Comparison of ENCODE assay signal across 8 cellular contexts in genomic region chr7:141785711-141786552, GRCh38. TPM values are rescaled to one million over a fixed set of nuclear protein-coding genes. Genes with fewer than 3 reads are reported as not detected.
DNase-seq lines count a peak whose midpoint lies in the region; ATAC-seq, FAIRE-seq and TF ChIP-seq lines count a peak whose summit lies in the region.

No MANE protein-coding gene starts in this region.

- intact Hi-C loops in endothelial cell of umbilical vein (cut with micrococcal nuclease) = loop anchor here (1.0 to 10.0 kb wide), 5 partner anchors 31 to 769 kb away; partner anchors contain the start of gene AGK

- H3K27ac ChIP-seq in endothelial cell of umbilical vein (ENCODE audit: insufficient read depth, low read depth, low read length) = no peak overlapping the region

- no peak for TF ChIP-seq POLR2A in NB4 (IDR thresholded peaks at IDR 0.05; ENCODE audit: extremely low read depth, insufficient read length)
- TF ChIP-seq POLR2A in endothelial cell of umbilical vein (IDR thresholded peaks at IDR 0.05; ENCODE audit: low read depth, low read length) = no peak

- dilution Hi-C loops in endothelial cell of umbilical vein (cut with MboI; ENCODE audit: extremely low pct_ligation_motif_present, low sequenced_read_pairs) = no loop called here

- CTCF ChIA-PET in endothelial cell of umbilical vein (lab: Charles Lee) = interaction anchor here (0.6 to 3.4 kb wide), 45 partner anchors 8 to 1751 kb away, joined by 3 to 58 read pairs (median 4); partner anchors contain the start of genes SSBP1 and TAS2R4

- H3K27me3 ChIP-seq in HAP-1 (ENCODE audit: low read depth) (no peaks in the 10 kb centered on the region), endothelial cell of umbilical vein (ENCODE audit: control insufficient read depth in 2 of 2, insufficient read depth in 2 of 2, low read length in 2 of 2) (no peaks in the 10 kb centered on the region)

- TF ChIP-seq CTCF in NB4 (IDR thresholded peaks at IDR 0.05; ENCODE audit: low read depth, low read length) (peak; percentile 93), endothelial cell of umbilical vein (IDR thresholded peaks at IDR 0.05; ENCODE audit: extremely low read depth in 1 of 2, insufficient read depth in 1 of 2, low read depth in 1 of 2, low read length in 2 of 2) (peak; percentile 66 to 72)

- peak; percentile 77 for FAIRE-seq in endothelial cell of umbilical vein (lab: Jason Lieb, UNC)

- in situ Hi-C loops in HAP-1 (cut with MboI; ENCODE audit: low sequenced_read_pairs) = no loop called here

- POLR2A ChIA-PET in endothelial cell of umbilical vein (lab: Charles Lee) = no interaction called here

- no peak overlapping the region for H3K9ac ChIP-seq in endothelial cell of umbilical vein (replicated peaks; ENCODE audit: extremely low read depth, insufficient read depth, low read length)

- H3K4me3 ChIP-seq in HAP-1 (no peak overlapping the region), NB4 (ENCODE audit: low read depth, low read length) (no peak overlapping the region), endothelial cell of umbilical vein (replicated peaks in 1 of 3; ENCODE audit: insufficient read depth in 1 of 3, low read depth in 1 of 3, low read length in 3 of 3) (no peak overlapping the region)

- H3K9me1 ChIP-seq in endothelial cell of umbilical vein (replicated peaks; ENCODE audit: control insufficient read depth, extremely low read depth, insufficient read depth, low read length) = no peaks in the 10 kb centered on the region

- no TSS peak for BruUV-seq in endothelial cell of umbilical vein (replicated peaks; lab: Mats Ljungman, UMichigan)

- peak; percentile 22 for DNase-seq in stimulated activated CD4-positive, alpha-beta T cell treated with anti-CD3 and anti-CD28 coated beads, Interleukin-15, amount 100 ng/mL, for 24 hours
- no peak for DNase-seq in stimulated activated CD4-positive, alpha-beta T cell treated with anti-CD3 and anti-CD28 coated beads, Interleukin-4, amount 100 ng/mL, for 1 hour
- DNase-seq in HAP-1 (ENCODE audit: low spot score in 2 of 2) (peak; percentile 35 to 53), NB4 (ENCODE audit: low read depth) (peak; percentile 79), endothelial cell of umbilical vein (ENCODE audit: low read depth, low spot score) (peak; percentile 71), myocyte (ENCODE audit: low read depth) (peak; percentile 71), occipital lobe (lab: John Stamatoyannopoulos, UW) (no peak)

- no peaks in the 10 kb centered on the region for H3K9me3 ChIP-seq in HAP-1
- no peaks in the 10 kb centered on the region for H3K9me3 ChIP-seq in endothelial cell of umbilical vein (replicated peaks; ENCODE audit: control insufficient read depth, insufficient read depth, low read length)

- ATAC-seq in SK-N-SH treated with all-trans-retinoic acid at 6 μM for 48 hours = peak; percentile 95

- H3K79me2 ChIP-seq in endothelial cell of umbilical vein (ENCODE audit: control insufficient read depth, insufficient read depth, low read length) = no peaks in the 10 kb centered on the region

- H3K4me1 ChIP-seq in HAP-1 = no peaks in the 10 kb centered on the region
- H3K4me1 ChIP-seq in endothelial cell of umbilical vein (ENCODE audit: control insufficient read depth, extremely low read depth, insufficient read depth, low read length) = peaks cover 21% of the 10 kb centered on the region

- H4K20me1 ChIP-seq in endothelial cell of umbilical vein (replicated peaks; ENCODE audit: control insufficient read depth, extremely low read depth, insufficient read depth, low read length) = no peaks in the 10 kb centered on the region

- no peak overlapping the region for H3K4me2 ChIP-seq in endothelial cell of umbilical vein (ENCODE audit: insufficient read depth, low read length)

- no peaks in the 10 kb centered on the region for H3K36me3 ChIP-seq in HAP-1 (replicated peaks)
- peaks cover 0 to 4% of the 10 kb centered on the region in 2 experiments for H3K36me3 ChIP-seq in endothelial cell of umbilical vein (ENCODE audit: control insufficient read depth in 2 of 2, extremely low read depth in 1 of 2, insufficient read depth in 2 of 2, low read length in 2 of 2)

- no peak overlapping the region for H2AFZ ChIP-seq in endothelial cell of umbilical vein (ENCODE audit: low read depth, low read length)

TF ChIP-seq in endothelial cell of umbilical vein, 7 proteins besides CTCF, POLR2A, EP300 and RAD21:
- no peak for TF ChIP-seq POLR2AphosphoS5 (IDR thresholded peaks at IDR 0.05; ENCODE audit: insufficient read depth, low read depth, low read length)
- TF ChIP-seq JUN (IDR thresholded peaks at IDR 0.05; ENCODE audit: borderline replicate concordance, insufficient read depth, insufficient read length, low read depth) = no peak
- no peak for TF ChIP-seq FOS (IDR thresholded peaks at IDR 0.05; ENCODE audit: borderline replicate concordance, insufficient read depth, low read length)
- no peak for TF ChIP-seq EZH2 (IDR thresholded peaks at IDR 0.05; ENCODE audit: borderline replicate concordance, low read depth, low read length, severe bottlenecking)
- no peak for TF ChIP-seq MYC (IDR thresholded peaks at IDR 0.05; ENCODE audit: low read depth, low read length)
- TF ChIP-seq MAX (IDR thresholded peaks at IDR 0.05; ENCODE audit: insufficient read depth, insufficient read length) = no peak
- no peak for TF ChIP-seq GATA2 (IDR thresholded peaks at IDR 0.05; ENCODE audit: insufficient read depth, insufficient read length, low read depth, low read length)

RNA-seq across cellular contexts. Expression of gene TAS2R5, which starts 4.1 kb away (rescaled TPM):
- 0.85 and 2.0 TPM in 2 replicates for total RNA-seq in endothelial cell of umbilical vein
- polyA plus RNA-seq in endothelial cell of umbilical vein = 1.3 and 1.6 TPM in 2 replicates
- polyA plus RNA-seq in endothelial cell of umbilical vein (2011; cell fraction: cytosol; rRNA removed) = 0.14 and 0.27 TPM in 2 replicates
- polyA plus RNA-seq in endothelial cell of umbilical vein (2011; cell fraction: nucleus; rRNA removed) = 5.3 and 5.9 TPM in 2 replicates
- 0.25 and 0.75 TPM in 2 replicates for polyA plus RNA-seq in endothelial cell of umbilical vein (2012)
- 3.1 and 3.8 TPM in 2 replicates for polyA minus RNA-seq in endothelial cell of umbilical vein
- not detected for polyA minus RNA-seq in endothelial cell of umbilical vein (2011; cell fraction: cytosol; rRNA and poly(A)+ RNA removed)
- polyA minus RNA-seq in endothelial cell of umbilical vein (2011; cell fraction: nucleus; rRNA and poly(A)+ RNA removed) = 1.2 and 3.3 TPM in 2 replicates
- total RNA-seq in myocyte = 0.52 and 0.56 TPM in 2 replicates
- 0.53 TPM for polyA plus RNA-seq in myocyte (2012)
- 3.4 TPM for total RNA-seq in occipital lobe

RNA-seq across cellular contexts. Expression of gene TAS2R4, which starts 9.5 kb away (rescaled TPM):
- total RNA-seq in endothelial cell of umbilical vein = 0.88 and 1.4 TPM in 2 replicates
- polyA plus RNA-seq in endothelial cell of umbilical vein = 0.18 and 0.30 TPM in 2 replicates
- polyA plus RNA-seq in endothelial cell of umbilical vein (2011; cell fraction: cytosol; rRNA removed) = not detected in 2 replicates
- polyA plus RNA-seq in endothelial cell of umbilical vein (2011; cell fraction: nucleus; rRNA removed) = 1.2 and 1.6 TPM in 2 replicates
- 0.08 and 0.17 TPM in 2 replicates for polyA plus RNA-seq in endothelial cell of umbilical vein (2012)
- polyA minus RNA-seq in endothelial cell of umbilical vein = 2.5 and 3.2 TPM in 2 replicates
- not detected for polyA minus RNA-seq in endothelial cell of umbilical vein (2011; cell fraction: cytosol; rRNA and poly(A)+ RNA removed)
- polyA minus RNA-seq in endothelial cell of umbilical vein (2011; cell fraction: nucleus; rRNA and poly(A)+ RNA removed) = 4.5 and 5.9 TPM in 2 replicates
- 0.40 and 0.68 TPM in 2 replicates for total RNA-seq in myocyte
- polyA plus RNA-seq in myocyte (2012) = 0.34 TPM
- total RNA-seq in occipital lobe = 4.5 TPM

RNA-seq across cellular contexts. Expression of gene TAS2R3, which starts 22.0 kb away (rescaled TPM):
- total RNA-seq in endothelial cell of umbilical vein = 1.3 and 2.0 TPM in 2 replicates
- 0.08 TPM in 2 replicates for polyA plus RNA-seq in endothelial cell of umbilical vein
- polyA plus RNA-seq in endothelial cell of umbilical vein (2011; cell fraction: cytosol; rRNA removed) = not detected in 2 replicates
- polyA plus RNA-seq in endothelial cell of umbilical vein (2011; cell fraction: nucleus; rRNA removed) = 1.1 and 1.5 TPM in 2 replicates
- 0.16 TPM in 1 of 2 replicates, not detected in the other for polyA plus RNA-seq in endothelial cell of umbilical vein (2012)
- polyA minus RNA-seq in endothelial cell of umbilical vein = 3.6 and 5.1 TPM in 2 replicates
- polyA minus RNA-seq in endothelial cell of umbilical vein (2011; cell fraction: cytosol; rRNA and poly(A)+ RNA removed) = not detected
- polyA minus RNA-seq in endothelial cell of umbilical vein (2011; cell fraction: nucleus; rRNA and poly(A)+ RNA removed) = 6.5 and 10.0 TPM in 2 replicates
- 0.78 TPM in 1 of 2 replicates, not detected in the other for total RNA-seq in myocyte
- 0.25 TPM for polyA plus RNA-seq in myocyte (2012)
- 2.5 TPM for total RNA-seq in occipital lobe

RNA-seq across cellular contexts. Expression of gene SSBP1, which starts 47.8 kb away (rescaled TPM):
- total RNA-seq in endothelial cell of umbilical vein (164 and 169 TPM in 2 replicates), myocyte (182 and 193 TPM in 2 replicates), occipital lobe (79.9 TPM)
- polyA plus RNA-seq in endothelial cell of umbilical vein = 60.0 and 77.9 TPM in 2 replicates
- 130 and 154 TPM in 2 replicates for polyA plus RNA-seq in endothelial cell of umbilical vein (2011; cell fraction: cytosol; rRNA removed)
- 95.0 and 131 TPM in 2 replicates for polyA plus RNA-seq in endothelial cell of umbilical vein (2011; cell fraction: nucleus; rRNA removed)
- polyA plus RNA-seq in endothelial cell of umbilical vein (2012) = 269 and 323 TPM in 2 replicates
- 45.0 and 52.1 TPM in 2 replicates for polyA minus RNA-seq in endothelial cell of umbilical vein
- 43.4 TPM for polyA minus RNA-seq in endothelial cell of umbilical vein (2011; cell fraction: cytosol; rRNA and poly(A)+ RNA removed)
- 67.2 and 95.0 TPM in 2 replicates for polyA minus RNA-seq in endothelial cell of umbilical vein (2011; cell fraction: nucleus; rRNA and poly(A)+ RNA removed)
- polyA plus RNA-seq in myocyte (2012) = 190 TPM

RNA-seq across cellular contexts. Expression of gene PRSS37, which starts 55.4 kb away (rescaled TPM):
- not detected in 2 replicates for total RNA-seq in endothelial cell of umbilical vein
- not detected in 2 replicates for polyA plus RNA-seq in endothelial cell of umbilical vein
- polyA plus RNA-seq in endothelial cell of umbilical vein (2011; cell fraction: cytosol; rRNA removed) = not detected in 2 replicates
- not detected in 2 replicates for polyA plus RNA-seq in endothelial cell of umbilical vein (2011; cell fraction: nucleus; rRNA removed)
- polyA plus RNA-seq in endothelial cell of umbilical vein (2012) = not detected in 2 replicates
- not detected in 2 replicates for polyA minus RNA-seq in endothelial cell of umbilical vein
- polyA minus RNA-seq in endothelial cell of umbilical vein (2011; cell fraction: cytosol; rRNA and poly(A)+ RNA removed) = not detected
- polyA minus RNA-seq in endothelial cell of umbilical vein (2011; cell fraction: nucleus; rRNA and poly(A)+ RNA removed) = not detected in 2 replicates
- not detected in 2 replicates for total RNA-seq in myocyte
- not detected for polyA plus RNA-seq in myocyte (2012)
- not detected for total RNA-seq in occipital lobe

Comparison
In these comparisons a context has a peak if more than half of its experiments do, and no peak if none do; other contexts are left out.
1. DNase-seq: peak in stimulated activated CD4-positive, alpha-beta T cell treated with anti-CD3 and anti-CD28 coated beads, Interleukin-15, amount 100 ng/mL, for 24 hours (single experiment), HAP-1 (2 of 2), NB4 (single experiment), endothelial cell of umbilical vein (single experiment) and myocyte (single experiment); none in stimulated activated CD4-positive, alpha-beta T cell treated with anti-CD3 and anti-CD28 coated beads, Interleukin-4, amount 100 ng/mL, for 1 hour (single experiment) and occipital lobe (single experiment).